In genomic region chr2:85889648-85890281, GRCh38 we compare ENCODE assay signal across 8 cellular contexts. TPM values are rescaled to one million over a fixed set of nuclear protein-coding genes. Genes with fewer than 3 reads are reported as not detected.
DNase-seq lines count a peak whose midpoint lies in the region; ATAC-seq and TF ChIP-seq lines count a peak whose summit lies in the region.

No MANE protein-coding gene starts in this region.

- no peaks in the 10 kb centered on the region for H3K9me2 ChIP-seq in PC-3 (replicated peaks; ENCODE audit: low read length)

- intact Hi-C loops in CD8-positive, alpha-beta T cell (cut with DNase I, micrococcal nuclease) = loop anchor here (1.0 to 10.0 kb wide), 7 partner anchors 36 to 305 kb away; partner anchors contain the start of genes IMMT (in 1 of the 2), MRPL35 (in 1 of the 2) and PTCD3 (in 1 of the 2)
- intact Hi-C loops in PC-3 (cut with micrococcal nuclease) = loop anchor here (2.0 to 5.0 kb wide), 3 partner anchors 63 to 193 kb away; no protein-coding TSS in a partner anchor
- intact Hi-C loops in esophagus squamous epithelium (cut with DNase I) = loop anchor here (10.0 kb wide), 2 partner anchors 65 to 185 kb away; no protein-coding TSS in a partner anchor

- H3K27me3 ChIP-seq in CD8-positive, alpha-beta T cell (ENCODE audit: insufficient read depth, low read length) = no peaks in the 10 kb centered on the region
- H3K27me3 ChIP-seq in PC-3 (ENCODE audit: low read length) (no peaks in the 10 kb centered on the region), esophagus squamous epithelium (peaks cover 0 to 15% (median 0%) of the 10 kb centered on the region in 4 donors), neutrophil (peaks cover 69% of the 10 kb centered on the region)

- TF ChIP-seq POLR2A in esophagus squamous epithelium (IDR thresholded peaks at IDR 0.05) = no peak

- CTCF ChIA-PET in CD8-positive, alpha-beta T cell (lab: Charles Lee) = interaction anchor here (0.6 to 9.8 kb wide), 33 partner anchors 9 to 224 kb away, joined by 3 to 153 read pairs (median 5); partner anchors contain the start of genes POLR1A and PTCD3
- CTCF ChIA-PET in PC-3 (lab: Charles Lee) = interaction anchor here (0.6 to 0.9 kb wide), 2 partner anchors 122 to 147 kb away, joined by 3 to 9 read pairs; no protein-coding TSS in a partner anchor

- H3K9ac ChIP-seq in PC-3 (ENCODE audit: low read length) = peak overlapping the region; percentile 33

- H3F3A ChIP-seq in PC-3 (ENCODE audit: low read length, unreplicated experiment) = no peaks in the 10 kb centered on the region

- H3K4me3 ChIP-seq in CD8-positive, alpha-beta T cell (ENCODE audit: low read depth, low read length) = peak overlapping the region; percentile 96
- H3K4me3 ChIP-seq in PC-3 (ENCODE audit: low read length) (peak overlapping the region; percentile 84), esophagus squamous epithelium (peak overlapping the region; percentile 51 to 89 (median 71)), neutrophil (ENCODE audit: low read depth in 1 of 2, low read length in 1 of 2) (peak overlapping the region; percentile 74 to 91)

- H2AFZ ChIP-seq in PC-3 (ENCODE audit: low read length) = peak overlapping the region; percentile 99

- H3K36me3 Mint-ChIP-seq in CD8-positive, alpha-beta T cell = peaks cover 17% of the 10 kb centered on the region

- no peaks in the 10 kb centered on the region for H3K36me3 ChIP-seq in CD8-positive, alpha-beta T cell (ENCODE audit: insufficient read depth, low read length)
- H3K36me3 ChIP-seq in PC-3 (ENCODE audit: low read depth, low read length) (no peaks in the 10 kb centered on the region), esophagus squamous epithelium (no peaks in the 10 kb centered on the region), neutrophil (no peaks in the 10 kb centered on the region)

- 37 to 61% methylated on average over 20 of the region's 20 CpGs for whole genome bisulfite sequencing in esophagus squamous epithelium, 2 donors

- no peak for TF ChIP-seq CTCF in CD8-positive, alpha-beta T cell (IDR thresholded peaks at IDR 0.05)
- TF ChIP-seq CTCF in PC-3 (conservative IDR thresholded peaks at IDR 0.05; ENCODE audit: low read depth, low read length) (no peak), esophagus squamous epithelium (IDR thresholded peaks at IDR 0.05) (no peak), neutrophil (IDR thresholded peaks at IDR 0.05) (no peak)

- H3K9me3 ChIP-seq in CD8-positive, alpha-beta T cell (ENCODE audit: low read length) = no peaks in the 10 kb centered on the region
- H3K9me3 ChIP-seq in PC-3 (ENCODE audit: low read length) (no peaks in the 10 kb centered on the region), esophagus squamous epithelium (no peaks in the 10 kb centered on the region), neutrophil (no peaks in the 10 kb centered on the region)

- DNase-seq in CD8-positive, alpha-beta T cell = no peak
- DNase-seq in PC-3 (no peak), esophagus squamous epithelium (lab: John Stamatoyannopoulos, UW) (no peak), NCI-H1436 (lab: John Stamatoyannopoulos, UW) (no peak)

- H3K4me2 ChIP-seq in PC-3 (ENCODE audit: low read length) = peak overlapping the region; percentile 98

- H3K4me1 Mint-ChIP-seq in CD8-positive, alpha-beta T cell (ENCODE audit: low read depth) = peaks cover 73% of the 10 kb centered on the region

- ATAC-seq in CD8-positive, alpha-beta T cell = no peak
- ATAC-seq in PC-3 (no peak), GM18519 (IDR thresholded peaks at IDR 0.05; ENCODE audit: low FRiP score, unreplicated experiment) (no peak), HG03108 (IDR thresholded peaks at IDR 0.05; ENCODE audit: unreplicated experiment) (no peak), GM21515 (IDR thresholded peaks at IDR 0.05; ENCODE audit: unreplicated experiment) (no peak)

- H3K27ac Mint-ChIP-seq in CD8-positive, alpha-beta T cell = peak overlapping the region; percentile 97

- no peaks in the 10 kb centered on the region for H4K20me1 ChIP-seq in PC-3 (ENCODE audit: low read length)

- no TSS peak for BruUV-seq in PC-3 (replicated peaks; lab: Mats Ljungman, UMichigan)

- POLR2A ChIA-PET in CD8-positive, alpha-beta T cell (lab: Charles Lee) = interaction anchor here (0.9 to 7.3 kb wide), 16 partner anchors 9 to 216 kb away, joined by 3 to 83 read pairs (median 5); partner anchors contain the start of genes POLR1A and PTCD3
- POLR2A ChIA-PET in PC-3 (lab: Charles Lee; ENCODE audit: unreplicated experiment) = no interaction called here

- peaks cover 51% of the 10 kb centered on the region for H3K4me1 ChIP-seq in CD8-positive, alpha-beta T cell (ENCODE audit: insufficient read depth, low read length)
- H3K4me1 ChIP-seq in PC-3 (ENCODE audit: insufficient read depth, low read length) = peaks cover 41% of the 10 kb centered on the region
- H3K4me1 ChIP-seq in esophagus squamous epithelium = peaks cover 19 to 70% (median 33%) of the 10 kb centered on the region in 3 donors
- peaks cover 22 to 29% of the 10 kb centered on the region in 2 experiments for H3K4me1 ChIP-seq in neutrophil (ENCODE audit: control insufficient read depth in 1 of 2, insufficient read depth in 1 of 2, low read depth in 1 of 2, low read length in 1 of 2)

- no peaks in the 10 kb centered on the region for H3K79me2 ChIP-seq in PC-3 (ENCODE audit: low read length)

- H3K27me3 Mint-ChIP-seq in CD8-positive, alpha-beta T cell (ENCODE audit: low read depth) = no peaks in the 10 kb centered on the region

- H3K4me3 Mint-ChIP-seq in CD8-positive, alpha-beta T cell = peak overlapping the region; percentile 95

- no peaks in the 10 kb centered on the region for H3K9me3 Mint-ChIP-seq in CD8-positive, alpha-beta T cell

- H3K27ac ChIP-seq in CD8-positive, alpha-beta T cell (ENCODE audit: low read depth, low read length) = peak overlapping the region; percentile 84
- no peak overlapping the region for H3K27ac ChIP-seq in PC-3 (ENCODE audit: low read length)
- H3K27ac ChIP-seq in esophagus squamous epithelium = peak overlapping the region; percentile 77 to 93 (median 86)
- H3K27ac ChIP-seq in neutrophil = peak overlapping the region; percentile 22

RNA-seq across cellular contexts. Expression of gene ST3GAL5, which starts 1.0 kb away (rescaled TPM):
- total RNA-seq in CD8-positive, alpha-beta T cell = 100 to 1,000 TPM; 110 to 115 TPM
- total RNA-seq in PC-3 (2014; rRNA removed) = 0.87 and 0.98 TPM in 2 replicates
- total RNA-seq in esophagus squamous epithelium = 10 to 100 TPM in 1 of 4 donors, 1 to 10 TPM in 3; 1.3 to 13.5 (median 5.2) TPM

Comparison
In these comparisons a context has a peak if more than half of its experiments do, and no peak if none do; other contexts are left out.
1. RNA of gene ST3GAL5, which starts 1.0 kb away (total RNA-seq): 110 to 115 TPM in CD8-positive, alpha-beta T cell; 1.3 to 13.5 TPM in esophagus squamous epithelium and 0.87 to 0.98 TPM in PC-3; every median in the first group is over 4 times any median in the second.
2. Peak in every context shown above with its lines, with median percentiles within 50 percentile points of each other: H3K4me3 ChIP-seq.